Comparison of ENCODE assay signal across 1 cellular context in genomic region chr4:159131564-159131963, GRCh38.
TF ChIP-seq lines count a peak whose summit lies in the region.

No MANE protein-coding gene starts in this region.

TF ChIP-seq in H1, 55 proteins besides CTCF, POLR2A, EP300 and RAD21:
- TF ChIP-seq CHD7 (IDR thresholded peaks at IDR 0.05; ENCODE audit: insufficient replicate concordance, low read length) (peak; percentile 38), SUZ12 (IDR thresholded peaks at IDR 0.05; ENCODE audit: low read length) (no peak), SIRT6 (IDR thresholded peaks at IDR 0.05; ENCODE audit: low read length) (no peak), POLR2AphosphoS5 (IDR thresholded peaks at IDR 0.05; ENCODE audit: low read depth, low read length) (no peak), SAP30 (IDR thresholded peaks at IDR 0.05; ENCODE audit: insufficient read depth, insufficient replicate concordance, low read length) (no peak), KDM4A (IDR thresholded peaks at IDR 0.05; ENCODE audit: low read depth, low read length, severe bottlenecking) (no peak), TAF1 (IDR thresholded peaks at IDR 0.05; ENCODE audit: low read depth, low read length) (no peak)
